Comparison of ENCODE assay signal across 9 cellular contexts in genomic region chr17:41777579-41778188, GRCh38. TPM values are rescaled to one million over a fixed set of nuclear protein-coding genes. Genes with fewer than 3 reads are reported as not detected.
DNase-seq lines count a peak whose midpoint lies in the region; ATAC-seq, FAIRE-seq and TF ChIP-seq lines count a peak whose summit lies in the region.
"Had no signal": no experiment of that assay in that cellular context is flagged by ENCODE, and none has a peak within 500 bp of the region (broad histone marks: within the 10 kb centered on the region; RNA-seq: fewer than 3 reads in every experiment).

No MANE protein-coding gene starts in this region.

- no peaks in the 10 kb centered on the region for H3K9me2 ChIP-seq in Karpas-422 (replicated peaks; ENCODE audit: insufficient read depth, low read length)

- 17 to 26% (median 19%) methylated on average over 12 of the region's 12 CpGs for WGBS in small intestine, 3 donors

- ATAC-seq in HG03108 (IDR thresholded peaks at IDR 0.05; ENCODE audit: unreplicated experiment) = no peak

- no peak overlapping the region for H2AFZ ChIP-seq in Karpas-422 (ENCODE audit: low read length)

- no peak for TF ChIP-seq CTCF in right atrium auricular region (IDR thresholded peaks at IDR 0.05)

- no peak for FAIRE-seq in small intestine (lab: Jason Lieb, UNC)
- FAIRE-seq: A204.1 had no signal

- H3K9me3 ChIP-seq in right atrium auricular region = no peaks in the 10 kb centered on the region
- no peaks in the 10 kb centered on the region for H3K9me3 ChIP-seq in small intestine (ENCODE audit: control insufficient read depth, low read depth)
- H3K9me3 ChIP-seq in Karpas-422 (ENCODE audit: low read length) = no peaks in the 10 kb centered on the region

- H3K27me3 ChIP-seq in right atrium auricular region (no peaks in the 10 kb centered on the region), small intestine (ENCODE audit: control insufficient read depth in 2 of 2, insufficient read depth in 2 of 2, low read length in 2 of 2) (no peaks in the 10 kb centered on the region), Karpas-422 (ENCODE audit: low read length) (no peaks in the 10 kb centered on the region)

- H3K36me3 ChIP-seq in right atrium auricular region = peaks cover 5% of the 10 kb centered on the region
- H3K36me3 ChIP-seq in small intestine (ENCODE audit: control insufficient read depth in 2 of 2, insufficient read depth in 2 of 2, low read length in 2 of 2) = no peaks in the 10 kb centered on the region
- no peaks in the 10 kb centered on the region for H3K36me3 ChIP-seq in Karpas-422 (ENCODE audit: insufficient read depth, low read length)

- H4K20me1 ChIP-seq in Karpas-422 (ENCODE audit: insufficient read depth, low read depth, low read length) = no peaks in the 10 kb centered on the region

- peaks cover 0 to 98% of the 10 kb centered on the region in 2 donors for H3K4me1 ChIP-seq in right atrium auricular region
- H3K4me1 ChIP-seq in small intestine (ENCODE audit: control insufficient read depth in 2 of 2, insufficient read depth in 1 of 2, low read depth in 1 of 2, low read length in 1 of 2) = peaks cover 2 to 10% of the 10 kb centered on the region in 2 donors
- H3K4me1 ChIP-seq in Karpas-422 (ENCODE audit: low read length) = no peaks in the 10 kb centered on the region

- H3K27ac ChIP-seq in angular gyrus (ENCODE audit: low read depth, low read length) (peak overlapping the region; percentile 86), right atrium auricular region (peak overlapping the region; percentile 97), small intestine (ENCODE audit: low read depth in 1 of 2, low read length in 1 of 2) (peak overlapping the region; percentile 74 to 89), Karpas-422 (ENCODE audit: low read length) (no peak overlapping the region)

- H3K4me2 ChIP-seq in Karpas-422 (ENCODE audit: low read depth, low read length, poor library complexity, severe bottlenecking) = no peak overlapping the region

- DNase-seq in NCI-H1417 (lab: John Stamatoyannopoulos, UW) (peak in 2 of 3 experiments; percentile 74 to 89), NCI-H1417 treated with DMSO at 0.1 percent for 48 hours (lab: John Stamatoyannopoulos, UW) (no peak), right atrium auricular region (ENCODE audit: low spot score) (peak; percentile 79), small intestine (peak; percentile 50), Karpas-422 (no peak), activated gamma-delta T cell (lab: John Stamatoyannopoulos, UW) (no peak)

- H3K79me2 ChIP-seq in Karpas-422 (ENCODE audit: low read length) = no peaks in the 10 kb centered on the region

- no peak overlapping the region for H3K9ac ChIP-seq in Karpas-422 (ENCODE audit: low read length)

- peak overlapping the region in 1 of 2 donors; percentile 15 for H3K4me3 ChIP-seq in right atrium auricular region
- no peak overlapping the region for H3K4me3 ChIP-seq in small intestine (ENCODE audit: low read depth in 1 of 2, low read length in 2 of 2)
- H3K4me3 ChIP-seq in Karpas-422 (ENCODE audit: low read length) = no peak overlapping the region

RNA-seq across cellular contexts. Expression of gene JUP, which starts 8.8 kb away (rescaled TPM):
- total RNA-seq in right atrium auricular region = 100 to 1,000 TPM; 234 to 256 TPM
- 100 to 1,000 TPM; 122 to 316 (median 302) TPM for polyA plus RNA-seq in small intestine
- total RNA-seq in Karpas-422 (2014; rRNA removed; shearing (Covaris generic); ENCODE audit: low replicate concordance) = 102 and 133 TPM in 2 replicates

RNA-seq across cellular contexts. Expression of gene P3H4, which starts 34.1 kb away (rescaled TPM):
- total RNA-seq in right atrium auricular region = 10 to 100 TPM; 15.4 to 16.2 TPM
- polyA plus RNA-seq in small intestine = 10 to 100 TPM in 1 of 3 donors, 1 to 10 TPM in 2; 6.5 to 12.7 (median 9.7) TPM
- 0.61 TPM in 1 of 2 replicates, not detected in the other for total RNA-seq in Karpas-422 (2014; rRNA removed; shearing (Covaris generic); ENCODE audit: low replicate concordance)

RNA-seq across cellular contexts. Expression of gene FKBP10, which starts 35.1 kb away (rescaled TPM):
- total RNA-seq in right atrium auricular region = 10 to 100 TPM; 24.7 to 35.1 TPM
- 10 to 100 TPM in 1 of 3 donors, 1 to 10 TPM in 1, under 1 TPM in 1; 0.67 to 13.9 (median 3.5) TPM for polyA plus RNA-seq in small intestine
- total RNA-seq in Karpas-422 (2014; rRNA removed; shearing (Covaris generic); ENCODE audit: low replicate concordance) = 0.54 and 1.9 TPM in 2 replicates

RNA-seq across cellular contexts. Expression of gene HAP1, which starts 43.2 kb away (rescaled TPM):
- total RNA-seq in right atrium auricular region = under 1 TPM in 1 of 2 donors, not detected in 1; 0.08 TPM
- polyA plus RNA-seq in small intestine = under 1 TPM; 0.22 to 0.40 (median 0.27) TPM
- 0.04 and 0.48 TPM in 2 replicates for total RNA-seq in Karpas-422 (2014; rRNA removed; shearing (Covaris generic); ENCODE audit: low replicate concordance)

RNA-seq across cellular contexts. Expression of gene NT5C3B, which starts 58.3 kb away (rescaled TPM):
- 10 to 100 TPM; 27.1 to 43.3 TPM for total RNA-seq in right atrium auricular region
- 10 to 100 TPM; 10.5 to 36.0 (median 21.3) TPM for polyA plus RNA-seq in small intestine
- 10.5 and 17.8 TPM in 2 replicates for total RNA-seq in Karpas-422 (2014; rRNA removed; shearing (Covaris generic); ENCODE audit: low replicate concordance)

Comparison
In these comparisons a context has a peak if more than half of its experiments do, and no peak if none do; other contexts are left out.
1. DNase-seq: peak in NCI-H1417 (2 of 3), right atrium auricular region (single experiment) and small intestine (single experiment); none in NCI-H1417 treated with DMSO at 0.1 percent for 48 hours (single experiment), Karpas-422 (single experiment) and activated gamma-delta T cell (single experiment).
2. RNA of gene P3H4, which starts 34.1 kb away (total RNA-seq): 15.4 to 16.2 TPM in right atrium auricular region; 0.61 TPM in Karpas-422; every median in the first group is over 10 times any median in the second.